Comparison of ENCODE assay signal across 8 cellular contexts in the genomic region with DNA sequence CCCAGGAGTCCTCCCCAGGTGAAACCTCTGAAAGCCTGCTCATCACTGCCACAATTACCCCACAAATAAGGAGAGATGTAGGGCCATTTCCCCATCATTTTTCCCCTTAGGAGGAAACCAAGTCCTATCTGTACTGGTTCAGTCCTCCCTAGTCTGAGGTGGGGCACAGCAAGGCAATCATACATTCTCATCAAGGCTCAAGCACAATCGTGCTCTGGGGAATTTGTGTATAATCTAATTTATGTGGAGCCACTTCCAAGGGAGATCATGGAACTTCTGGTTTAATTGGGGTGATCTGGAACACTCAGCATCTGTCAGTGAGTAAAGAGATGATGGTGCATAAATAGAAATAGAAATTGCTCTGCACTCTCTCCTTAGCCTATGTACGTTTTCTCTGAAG.
"Had no signal": no experiment of that assay in that cellular context is flagged by ENCODE, and none has a peak within 500 bp of the region (broad histone marks: within the 10 kb centered on the region; RNA-seq: fewer than 3 reads in every experiment).

No MANE protein-coding gene starts in this region.

- H3K9me3 Mint-ChIP-seq: GM23338, H9 had no signal

- DNase-seq: H9, HCEC 1CT, IMR-90 had no signal

- H3K4me2 ChIP-seq: GM23338 had no signal

- H3K4me3 Mint-ChIP-seq: GM23338, H9 had no signal

- H2AFZ ChIP-seq: GM23338 had no signal

- FAIRE-seq: H1, H54, HTR-8/SVneo, K562 had no signal

- H3K27ac Mint-ChIP-seq: GM23338, H9 had no signal

- H3K4me3 ChIP-seq: GM23338, K562 had no signal

- ATAC-seq: GM23338, K562 had no signal
